Comparison of ENCODE assay signal across 25 cellular contexts in genomic region chr6:106309024-106309423, GRCh38.
"Had no signal": no experiment of that assay in that cellular context is flagged by ENCODE, and none has a peak within 500 bp of the region (broad histone marks: within the 10 kb centered on the region; RNA-seq: fewer than 3 reads in every experiment).

No MANE protein-coding gene starts in this region.

- DNase-seq: activated CD4-positive, alpha-beta T cell treated with anti-CD3 and anti-CD28 coated beads, Interleukin-2, amount 50 U/mL, for 4 hours; activated effector memory CD4-positive, alpha-beta T cell treated with Interleukin-2 at 50 U/mL for 16 hours; activated naive CD4-positive, alpha-beta T cell treated with anti-CD3 and anti-CD28 coated beads, Interleukin-2, amount 50 U/mL, for 16 hours; activated T-cell treated with anti-CD3 and anti-CD28 coated beads, Interleukin-2, amount 50 U/mL, for 1 hour; amniotic stem cell; body of pancreas; central memory CD4-positive, alpha-beta T cell; left ventricle myocardium inferior; mucosa of descending colon; natural killer cell; posterior cingulate gyrus; retina; stimulated activated CD4-positive, alpha-beta T cell treated with anti-CD3 and anti-CD28 coated beads, Interleukin-15, amount 100 ng/mL, for 24 hours; stimulated activated CD4-positive, alpha-beta T cell treated with anti-CD3 and anti-CD28 coated beads, Interleukin-4, amount 100 ng/mL, for 1 hour; stimulated activated naive B cell treated with anti-CD40 and anti-IgM and Interleukin-4, amounts not matched to agents 10 μg/mL and 1 μg/mL and 100 μg/mL, for 72 hours; substantia nigra; T1000; transverse colon had no signal

- H3K27ac ChIP-seq: body of pancreas, esophagus muscularis mucosa, hepatocyte, left ventricle myocardium inferior, neutrophil, skin epidermis, transverse colon, vagina had no signal

- H3K27me3 Mint-ChIP-seq: stimulated activated naive B cell treated with anti-CD40 and anti-IgM and Interleukin-4, amounts not matched to agents 10 μg/mL and 1 μg/mL and 100 μg/mL, for 72 hours had no signal

- H3K36me3 ChIP-seq: vagina had no signal

- H3K4me3 ChIP-seq: body of pancreas, coronary artery, esophagus muscularis mucosa, hepatocyte, left ventricle myocardium inferior, mucosa of descending colon, skin epidermis, transverse colon, vagina had no signal

- H3K9me3 ChIP-seq: body of pancreas, esophagus muscularis mucosa, left ventricle myocardium inferior, mucosa of descending colon, neutrophil, transverse colon, vagina had no signal

- H3K4me2 ChIP-seq: hepatocyte had no signal

- H3K27ac Mint-ChIP-seq: natural killer cell; stimulated activated naive B cell treated with anti-CD40 and anti-IgM and Interleukin-4, amounts not matched to agents 10 μg/mL and 1 μg/mL and 100 μg/mL, for 72 hours had no signal

- H3K36me3 Mint-ChIP-seq: natural killer cell had no signal

- H2AFZ ChIP-seq: hepatocyte had no signal

- H3K4me3 Mint-ChIP-seq: natural killer cell; stimulated activated naive B cell treated with anti-CD40 and anti-IgM and Interleukin-4, amounts not matched to agents 10 μg/mL and 1 μg/mL and 100 μg/mL, for 72 hours had no signal

- H3K27me3 ChIP-seq: body of pancreas, esophagus muscularis mucosa, hepatocyte, neutrophil, transverse colon, vagina had no signal

- ATAC-seq: activated CD4-positive, CD25-positive, alpha-beta regulatory T cell treated with anti-CD3 and anti-CD28 coated beads, Interleukin-2, amount 50 U/mL, for 24 hours; body of pancreas; mucosa of descending colon; natural killer cell; stimulated activated naive B cell treated with anti-CD40 and anti-IgM and Interleukin-4, amounts not matched to agents 10 μg/mL and 1 μg/mL and 100 μg/mL, for 72 hours had no signal

- H3K9me3 Mint-ChIP-seq: natural killer cell; stimulated activated naive B cell treated with anti-CD40 and anti-IgM and Interleukin-4, amounts not matched to agents 10 μg/mL and 1 μg/mL and 100 μg/mL, for 72 hours had no signal
